Comparison of ENCODE assay signal across 17 cellular contexts in the genomic region with DNA sequence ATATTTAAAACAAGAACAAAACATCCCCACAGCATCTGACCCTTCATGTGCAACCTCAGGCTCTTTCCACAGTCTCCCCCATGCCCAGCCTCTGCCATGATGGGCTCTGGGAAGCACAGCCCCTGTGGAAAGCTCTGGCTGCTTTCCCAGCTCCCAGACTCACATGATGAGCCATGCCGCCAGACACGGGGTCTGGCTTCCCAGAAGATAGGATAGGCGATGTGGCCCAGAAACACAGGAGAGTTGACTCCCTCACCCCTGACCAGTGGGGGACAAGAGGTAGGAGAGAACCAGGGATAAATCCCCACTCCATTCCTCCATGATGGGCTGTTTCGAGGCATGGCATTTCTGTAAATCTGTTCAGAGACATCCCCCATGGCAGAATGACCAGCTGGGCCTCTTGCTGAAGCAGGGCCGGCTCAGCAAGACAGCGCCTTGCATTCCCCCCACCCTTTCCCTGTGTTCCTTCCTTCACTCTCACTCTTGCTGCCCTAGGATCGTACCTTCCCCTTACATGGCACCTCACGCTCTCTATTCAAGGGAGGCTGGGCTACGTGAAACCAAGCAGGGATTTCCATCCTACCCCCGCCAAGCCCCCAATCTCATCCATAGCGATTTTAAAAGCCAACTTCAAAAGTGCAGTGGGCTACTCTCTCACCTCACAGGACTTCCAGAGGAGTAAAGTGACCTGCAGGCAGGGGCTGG.
"Had no signal": no experiment of that assay in that cellular context is flagged by ENCODE, and none has a peak within 500 bp of the region (broad histone marks: within the 10 kb centered on the region; RNA-seq: fewer than 3 reads in every experiment).

No MANE protein-coding gene starts in this region.

- H3K9me3 ChIP-seq: esophagus muscularis mucosa, lower lobe of right lung, neutrophil, spleen, vagina had no signal

- H3K36me3 ChIP-seq: esophagus muscularis mucosa, lower lobe of right lung, neutrophil, spleen, vagina had no signal

- DNase-seq: activated CD4-positive, alpha-beta T cell treated with anti-CD3 and anti-CD28 coated beads for 36 hours; activated CD8-positive, alpha-beta T cell treated with anti-CD3 and anti-CD28 coated beads, Interleukin-2, amount 10 ng/mL, durations not matched to agents 7 days and 5 days; activated naive CD4-positive, alpha-beta T cell treated with anti-CD3 and anti-CD28 coated beads, Interleukin-2, amount 10 ng/mL, durations not matched to agents 7 days and 5 days; activated T-cell treated with anti-CD3 and anti-CD28 coated beads, Interleukin-2, amount 50 U/mL, for 24 hours; aorta; effector memory CD4-positive, alpha-beta T cell; lower lobe of right lung; naive thymus-derived CD8-positive, alpha-beta T cell; spleen; stimulated activated naive CD4-positive, alpha-beta T cell; trophoblast cell had no signal

- H3K4me3 ChIP-seq: esophagus muscularis mucosa, lower lobe of right lung, spleen, vagina had no signal

- H3K27me3 ChIP-seq: esophagus muscularis mucosa, spleen, vagina had no signal

- H3K27ac ChIP-seq: esophagus muscularis mucosa, lower lobe of right lung, neutrophil, spleen, vagina had no signal

- H3K27ac Mint-ChIP-seq: activated CD4-positive, alpha-beta T cell treated with anti-CD3 and anti-CD28 coated beads for 36 hours; activated CD8-positive, alpha-beta T cell treated with anti-CD3 and anti-CD28 coated beads, Interleukin-2, amount 10 ng/mL, durations not matched to agents 7 days and 5 days; activated naive CD4-positive, alpha-beta T cell treated with anti-CD3 and anti-CD28 coated beads, Interleukin-2, amount 10 ng/mL, durations not matched to agents 7 days and 5 days; activated T-cell treated with anti-CD3 and anti-CD28 coated beads, Interleukin-2, amount 50 U/mL, for 24 hours; dendritic cell treated with granulocyte-macrophage colony-stimulating factor and Interleukin-4, amounts not matched to agents 40 ng/mL and 50 ng/mL, for 4 days; naive thymus-derived CD8-positive, alpha-beta T cell; T-helper 1 cell treated with Interleukin-12 subunit alpha and Interleukin-12 subunit beta and Interleukin-4 antibody, amounts not matched to agents 30 μg/mL and 1 μg/mL, for 36 hours had no signal

- H3K4me1 Mint-ChIP-seq: activated CD4-positive, alpha-beta T cell treated with anti-CD3 and anti-CD28 coated beads for 36 hours; activated naive CD4-positive, alpha-beta T cell treated with anti-CD3 and anti-CD28 coated beads, Interleukin-2, amount 10 ng/mL, durations not matched to agents 7 days and 5 days; naive thymus-derived CD8-positive, alpha-beta T cell had no signal

- H3K9me3 Mint-ChIP-seq: activated naive CD4-positive, alpha-beta T cell treated with anti-CD3 and anti-CD28 coated beads, Interleukin-2, amount 10 ng/mL, durations not matched to agents 7 days and 5 days; activated T-cell treated with anti-CD3 and anti-CD28 coated beads, Interleukin-2, amount 50 U/mL, for 24 hours; dendritic cell treated with granulocyte-macrophage colony-stimulating factor and Interleukin-4, amounts not matched to agents 40 ng/mL and 50 ng/mL, for 4 days; naive thymus-derived CD8-positive, alpha-beta T cell; T-helper 1 cell treated with Interleukin-12 subunit alpha and Interleukin-12 subunit beta and Interleukin-4 antibody, amounts not matched to agents 30 μg/mL and 1 μg/mL, for 36 hours had no signal

- H3K36me3 Mint-ChIP-seq: activated naive CD4-positive, alpha-beta T cell treated with anti-CD3 and anti-CD28 coated beads, Interleukin-2, amount 10 ng/mL, durations not matched to agents 7 days and 5 days; naive thymus-derived CD8-positive, alpha-beta T cell had no signal

- H3K4me1 ChIP-seq: spleen, vagina had no signal

- H3K4me3 Mint-ChIP-seq: activated CD4-positive, alpha-beta T cell treated with anti-CD3 and anti-CD28 coated beads for 36 hours; activated CD8-positive, alpha-beta T cell treated with anti-CD3 and anti-CD28 coated beads, Interleukin-2, amount 10 ng/mL, durations not matched to agents 7 days and 5 days; activated naive CD4-positive, alpha-beta T cell treated with anti-CD3 and anti-CD28 coated beads, Interleukin-2, amount 10 ng/mL, durations not matched to agents 7 days and 5 days; activated T-cell treated with anti-CD3 and anti-CD28 coated beads, Interleukin-2, amount 50 U/mL, for 24 hours; dendritic cell treated with granulocyte-macrophage colony-stimulating factor and Interleukin-4, amounts not matched to agents 40 ng/mL and 50 ng/mL, for 4 days; naive thymus-derived CD8-positive, alpha-beta T cell; T-helper 1 cell treated with Interleukin-12 subunit alpha and Interleukin-12 subunit beta and Interleukin-4 antibody, amounts not matched to agents 30 μg/mL and 1 μg/mL, for 36 hours had no signal

- FAIRE-seq: endothelial cell of umbilical vein had no signal
